ENCODE assay signal across 11 cellular contexts in genomic region chr10:69359089-69360025, GRCh38. TPM values are rescaled to one million over a fixed set of nuclear protein-coding genes. Genes with fewer than 3 reads are reported as not detected.
DNase-seq lines count a peak whose midpoint lies in the region; ATAC-seq and TF ChIP-seq lines count a peak whose summit lies in the region.
"Had no signal": no experiment of that assay in that cellular context is flagged by ENCODE, and none has a peak within 500 bp of the region (broad histone marks: within the 10 kb centered on the region; RNA-seq: fewer than 3 reads in every experiment).

No MANE protein-coding gene starts in this region.

- 94% methylated on average over 12 of the region's 12 CpGs for WGBS in SK-N-SH (ENCODE audit: low lambda C conversion rate)

- peak overlapping the region; percentile 49 for H3K27ac Mint-ChIP-seq in T-helper 2 cell treated with Interferon-gamma antibody and Interleukin-4, amounts not matched to agents 5 μg/mL and 100 μg/mL, for 36 hours
- no peak overlapping the region for H3K27ac Mint-ChIP-seq in stimulated activated memory B cell treated with anti-CD40 and anti-IgM and Interleukin-4, amounts not matched to agents 10 μg/mL and 1 μg/mL and 100 μg/mL, for 72 hours

- CTCF ChIA-PET in SK-N-SH (lab: Yijun Ruan, JAX): interaction anchor here (1.0 to 1.1 kb wide), 2 partner anchors 121 to 128 kb away, joined by 3 read pairs; no protein-coding TSS in a partner anchor

- peak overlapping the region; percentile 25 for H3K4me3 Mint-ChIP-seq in T-helper 2 cell treated with Interferon-gamma antibody and Interleukin-4, amounts not matched to agents 5 μg/mL and 100 μg/mL, for 36 hours
- no peak overlapping the region for H3K4me3 Mint-ChIP-seq in stimulated activated memory B cell treated with anti-CD40 and anti-IgM and Interleukin-4, amounts not matched to agents 10 μg/mL and 1 μg/mL and 100 μg/mL, for 72 hours
- H3K4me3 Mint-ChIP-seq: nephron progenitor cell had no signal

- no peaks in the 10 kb centered on the region for H3K9me2 ChIP-seq in SK-N-SH

- H3K4me2 ChIP-seq in SK-N-SH: peak overlapping the region; percentile 55; the same call in 1 of the 2 replicates

- peaks cover 12% of the 10 kb centered on the region for H4K20me1 ChIP-seq in SK-N-SH (ENCODE audit: insufficient read depth)

- no peak overlapping the region for H3K9ac ChIP-seq in SK-N-SH

- H3K36me3 Mint-ChIP-seq in T-helper 2 cell treated with Interferon-gamma antibody and Interleukin-4, amounts not matched to agents 5 μg/mL and 100 μg/mL, for 36 hours (ENCODE audit: low read depth): peaks cover 37% of the 10 kb centered on the region
- peaks cover 29% of the 10 kb centered on the region for H3K36me3 Mint-ChIP-seq in stimulated activated memory B cell treated with anti-CD40 and anti-IgM and Interleukin-4, amounts not matched to agents 10 μg/mL and 1 μg/mL and 100 μg/mL, for 72 hours

- H3K9me3 ChIP-seq in SK-N-SH: no peaks in the 10 kb centered on the region
- no peaks in the 10 kb centered on the region for H3K9me3 ChIP-seq in effector memory CD4-positive, alpha-beta T cell (ENCODE audit: control insufficient read depth, low read length)

- peaks cover 0 to 5% of the 10 kb centered on the region in 2 experiments for H3K36me3 ChIP-seq in SK-N-SH (replicated peaks in 1 of 2; ENCODE audit: control insufficient read depth in 1 of 2, insufficient read depth in 2 of 2, low read length in 1 of 2)
- peaks cover 12% of the 10 kb centered on the region for H3K36me3 ChIP-seq in effector memory CD4-positive, alpha-beta T cell (ENCODE audit: control insufficient read depth, insufficient read depth, low read length)

- no peak overlapping the region for H3K27ac ChIP-seq in SK-N-SH (ENCODE audit: low read depth in 2 of 2, low read length in 1 of 2)
- H3K27ac ChIP-seq in effector memory CD4-positive, alpha-beta T cell (ENCODE audit: insufficient read depth, low read length, poor library complexity, severe bottlenecking): peak overlapping the region; percentile 38

- TF ChIP-seq CTCF in SK-N-SH (IDR thresholded peaks at IDR 0.05): no peak

- TF ChIP-seq RAD21 in SK-N-SH (IDR thresholded peaks at IDR 0.05; ENCODE audit: low read length): no peak

- POLR2A ChIA-PET in SK-N-SH (lab: Yijun Ruan, JAX): no interaction called here

- no peak overlapping the region for H2AFZ ChIP-seq in SK-N-SH (ENCODE audit: low read depth)

- no peaks in the 10 kb centered on the region for H3K27me3 ChIP-seq in SK-N-SH (ENCODE audit: insufficient read depth)
- H3K27me3 ChIP-seq in effector memory CD4-positive, alpha-beta T cell (replicated peaks; ENCODE audit: control insufficient read depth, insufficient read depth, low read length, poor library complexity, severe bottlenecking): no peaks in the 10 kb centered on the region

- TF ChIP-seq EP300 in SK-N-SH (IDR thresholded peaks at IDR 0.05; ENCODE audit: borderline replicate concordance in 1 of 2, low read depth in 1 of 2, low read length in 1 of 2): no peak

- no peak for ATAC-seq in SK-N-SH treated with all-trans-retinoic acid at 6 μM for 48 hours
- peak; percentile 43 for ATAC-seq in stimulated activated memory B cell treated with anti-CD40 and anti-IgM and Interleukin-4, amounts not matched to agents 10 μg/mL and 1 μg/mL and 100 μg/mL, for 72 hours
- ATAC-seq in HG02571 (IDR thresholded peaks at IDR 0.05; ENCODE audit: unreplicated experiment): no peak
- ATAC-seq in GM21390 (IDR thresholded peaks at IDR 0.05; ENCODE audit: unreplicated experiment): no peak
- ATAC-seq: activated CD4-positive, CD25-positive, alpha-beta regulatory T cell treated with anti-CD3 and anti-CD28 coated beads, Interleukin-2, amount 50 U/mL, for 24 hours had no signal

- peaks cover 48% of the 10 kb centered on the region; the same call in 1 of the 2 replicates for H3K79me2 ChIP-seq in SK-N-SH (ENCODE audit: insufficient read depth)

- peaks cover 45% of the 10 kb centered on the region for H3K4me1 Mint-ChIP-seq in T-helper 2 cell treated with Interferon-gamma antibody and Interleukin-4, amounts not matched to agents 5 μg/mL and 100 μg/mL, for 36 hours (ENCODE audit: low read depth)
- peaks cover 34% of the 10 kb centered on the region for H3K4me1 Mint-ChIP-seq in stimulated activated memory B cell treated with anti-CD40 and anti-IgM and Interleukin-4, amounts not matched to agents 10 μg/mL and 1 μg/mL and 100 μg/mL, for 72 hours

- no peaks in the 10 kb centered on the region for H3K9me3 Mint-ChIP-seq in T-helper 2 cell treated with Interferon-gamma antibody and Interleukin-4, amounts not matched to agents 5 μg/mL and 100 μg/mL, for 36 hours
- no peaks in the 10 kb centered on the region for H3K9me3 Mint-ChIP-seq in stimulated activated memory B cell treated with anti-CD40 and anti-IgM and Interleukin-4, amounts not matched to agents 10 μg/mL and 1 μg/mL and 100 μg/mL, for 72 hours
- H3K9me3 Mint-ChIP-seq: nephron progenitor cell had no signal

- H3K4me1 ChIP-seq in SK-N-SH (ENCODE audit: control insufficient read depth in 1 of 2, insufficient read depth in 2 of 2, low read depth in 1 of 2, low read length in 1 of 2): peaks cover 20 to 29% of the 10 kb centered on the region in 2 experiments
- H3K4me1 ChIP-seq in effector memory CD4-positive, alpha-beta T cell (ENCODE audit: control insufficient read depth, insufficient read depth, low read length, poor library complexity, severe bottlenecking): peaks cover 44% of the 10 kb centered on the region

- no peaks in the 10 kb centered on the region for H3K27me3 Mint-ChIP-seq in T-helper 2 cell treated with Interferon-gamma antibody and Interleukin-4, amounts not matched to agents 5 μg/mL and 100 μg/mL, for 36 hours (ENCODE audit: low read depth)
- no peaks in the 10 kb centered on the region for H3K27me3 Mint-ChIP-seq in stimulated activated memory B cell treated with anti-CD40 and anti-IgM and Interleukin-4, amounts not matched to agents 10 μg/mL and 1 μg/mL and 100 μg/mL, for 72 hours

- DNase-seq in SK-N-SH: no peak
- DNase-seq in T-helper 2 cell treated with Interferon-gamma antibody and Interleukin-4, amounts not matched to agents 5 μg/mL and 100 μg/mL, for 36 hours (ENCODE audit: low spot score): no peak
- peak; percentile 11 to 40 (median 25) for DNase-seq in effector memory CD4-positive, alpha-beta T cell
- no peak for DNase-seq in NCI-H345 (lab: John Stamatoyannopoulos, UW)
- DNase-seq: NCI-H1436 treated with DMSO at 0.1 percent for 48 hours, nephron progenitor cell had no signal

- no peak overlapping the region for H3K4me3 ChIP-seq in SK-N-SH (ENCODE audit: low read depth in 2 of 2, low read length in 1 of 2)
- no peak overlapping the region for H3K4me3 ChIP-seq in effector memory CD4-positive, alpha-beta T cell (ENCODE audit: insufficient read depth, low read depth, low read length, poor library complexity, severe bottlenecking)

- H3F3A ChIP-seq in SK-N-SH (replicated peaks; ENCODE audit: insufficient read depth): peaks cover 17% of the 10 kb centered on the region

TF ChIP-seq in SK-N-SH, 30 proteins besides CTCF, POLR2A, EP300 and RAD21:
- no peak for TF ChIP-seq ELF1 (IDR thresholded peaks at IDR 0.05)
- TF ChIP-seq, protein P1, sequence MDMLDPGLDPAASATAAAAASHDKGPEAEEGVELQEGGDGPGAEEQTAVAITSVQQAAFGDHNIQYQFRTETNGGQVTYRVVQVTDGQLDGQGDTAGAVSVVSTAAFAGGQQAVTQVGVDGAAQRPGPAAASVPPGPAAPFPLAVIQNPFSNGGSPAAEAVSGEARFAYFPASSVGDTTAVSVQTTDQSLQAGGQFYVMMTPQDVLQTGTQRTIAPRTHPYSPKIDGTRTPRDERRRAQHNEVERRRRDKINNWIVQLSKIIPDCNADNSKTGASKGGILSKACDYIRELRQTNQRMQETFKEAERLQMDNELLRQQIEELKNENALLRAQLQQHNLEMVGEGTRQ (IDR thresholded peaks at IDR 0.05; ENCODE audit: borderline replicate concordance, low read depth, low read length): no peak
- no peak for TF ChIP-seq NFIC (IDR thresholded peaks at IDR 0.05; ENCODE audit: borderline replicate concordance)
- TF ChIP-seq EZH2phosphoT487 (IDR thresholded peaks at IDR 0.05; ENCODE audit: borderline replicate concordance, low read depth): no peak
- TF ChIP-seq SIN3A (IDR thresholded peaks at IDR 0.05; ENCODE audit: borderline replicate concordance, low read depth, low read length): no peak
- no peak for TF ChIP-seq GABPA (IDR thresholded peaks at IDR 0.05; ENCODE audit: low read depth)

TF ChIP-seq in SK-N-SH treated with all-trans-retinoic acid at 6 μM for 48 hours, 23 proteins besides CTCF, POLR2A, EP300 and RAD21:
- TF ChIP-seq ESRRG (CRISPR knock-in tag; IDR thresholded peaks at IDR 0.05): no peak
- TF ChIP-seq, protein P2, sequence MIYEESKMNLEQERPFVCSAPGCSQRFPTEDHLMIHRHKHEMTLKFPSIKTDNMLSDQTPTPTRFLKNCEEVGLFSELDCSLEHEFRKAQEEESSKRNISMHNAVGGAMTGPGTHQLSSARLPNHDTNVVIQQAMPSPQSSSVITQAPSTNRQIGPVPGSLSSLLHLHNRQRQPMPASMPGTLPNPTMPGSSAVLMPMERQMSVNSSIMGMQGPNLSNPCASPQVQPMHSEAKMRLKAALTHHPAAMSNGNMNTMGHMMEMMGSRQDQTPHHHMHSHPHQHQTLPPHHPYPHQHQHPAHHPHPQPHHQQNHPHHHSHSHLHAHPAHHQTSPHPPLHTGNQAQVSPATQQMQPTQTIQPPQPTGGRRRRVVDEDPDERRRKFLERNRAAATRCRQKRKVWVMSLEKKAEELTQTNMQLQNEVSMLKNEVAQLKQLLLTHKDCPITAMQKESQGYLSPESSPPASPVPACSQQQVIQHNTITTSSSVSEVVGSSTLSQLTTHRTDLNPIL (CRISPR knock-in tag; IDR thresholded peaks at IDR 0.05; ENCODE audit: low read depth): no peak

RNA-seq across cellular contexts. Expression of gene TACR2, which starts 57.4 kb away (rescaled TPM):
- polyA plus RNA-seq in SK-N-SH (2012; rRNA removed): 0.02 and 0.05 TPM in 2 replicates
- polyA plus RNA-seq in SK-N-SH (2012; cell fraction: cytosol; rRNA removed): 0.03 TPM in 1 of 2 replicates, not detected in the other
- polyA plus RNA-seq in SK-N-SH (2012; cell fraction: nucleus; rRNA removed): not detected in 2 replicates

Comparison
In these comparisons a context has a peak if more than half of its experiments do, and no peak if none do; other contexts are left out.
1. DNase-seq: peak in effector memory CD4-positive, alpha-beta T cell (3 of 3); none in SK-N-SH (single experiment), T-helper 2 cell treated with Interferon-gamma antibody and Interleukin-4, amounts not matched to agents 5 μg/mL and 100 μg/mL, for 36 hours (single experiment) and NCI-H345 (single experiment).